ENCODE assay signal across 11 cellular contexts in the genomic region with DNA sequence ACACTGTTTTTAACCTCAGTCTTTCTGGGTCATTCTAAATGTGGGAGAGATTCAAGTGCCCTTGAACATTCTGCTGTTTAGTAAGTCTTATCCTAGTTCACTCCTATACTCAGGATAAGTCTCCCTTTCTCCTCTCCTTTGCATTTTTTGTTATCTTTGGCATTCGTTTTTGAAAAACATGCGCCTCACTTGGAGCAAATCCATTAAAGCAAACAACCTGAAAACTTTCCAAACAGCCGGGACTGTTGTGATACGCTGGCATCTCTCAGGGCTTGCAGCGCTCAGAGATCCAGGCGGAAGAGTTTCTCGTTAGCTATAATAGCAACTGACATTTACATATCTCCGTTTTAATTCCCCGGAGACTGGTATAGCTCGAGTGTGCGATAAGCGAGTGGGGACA.
DNase-seq lines count a peak whose midpoint lies in the region; ATAC-seq lines count a peak whose summit lies in the region.
"Had no signal": no experiment of that assay in that cellular context is flagged by ENCODE, and none has a peak within 500 bp of the region (broad histone marks: within the 10 kb centered on the region; RNA-seq: fewer than 3 reads in every experiment).

No MANE protein-coding gene starts in this region.

- ATAC-seq in GM19351 (IDR thresholded peaks at IDR 0.05; ENCODE audit: unreplicated experiment) (no peak), HG03045 (IDR thresholded peaks at IDR 0.05; ENCODE audit: unreplicated experiment) (no peak)
- ATAC-seq in naive thymus-derived CD8-positive, alpha-beta T cell: no peak

- no peak overlapping the region for H3K27ac Mint-ChIP-seq in naive thymus-derived CD8-positive, alpha-beta T cell

- no peaks in the 10 kb centered on the region for H3K9me3 Mint-ChIP-seq in naive thymus-derived CD8-positive, alpha-beta T cell

- H3K27me3 ChIP-seq in MG63 (no peaks in the 10 kb centered on the region), stomach smooth muscle (ENCODE audit: control insufficient read depth in 1 of 2, insufficient read depth in 2 of 2, low read length in 2 of 2) (no peaks in the 10 kb centered on the region)
- H3K27me3 ChIP-seq: neutrophil had no signal

- no peaks in the 10 kb centered on the region for H3K9me3 ChIP-seq in MG63
- H3K9me3 ChIP-seq in stomach smooth muscle (ENCODE audit: control insufficient read depth in 2 of 2, low read length in 2 of 2): no peaks in the 10 kb centered on the region
- H3K9me3 ChIP-seq: neutrophil had no signal

- H3K36me3 ChIP-seq in MG63 (no peaks in the 10 kb centered on the region), stomach smooth muscle (ENCODE audit: control insufficient read depth in 2 of 2, insufficient read depth in 2 of 2, low read length in 2 of 2) (no peaks in the 10 kb centered on the region)
- H3K36me3 ChIP-seq: neutrophil had no signal

- H3K27me3 Mint-ChIP-seq in naive thymus-derived CD8-positive, alpha-beta T cell: peaks cover 3 to 16% (median 5%) of the 10 kb centered on the region in 5 donors

- peak overlapping the region; percentile 11; the same call in 1 of the 2 replicates for H3K4me3 ChIP-seq in MG63
- H3K4me3 ChIP-seq in stomach smooth muscle (ENCODE audit: low read length in 2 of 2): peak overlapping the region; percentile 40 to 66

- H3K4me3 Mint-ChIP-seq in naive thymus-derived CD8-positive, alpha-beta T cell: no peak overlapping the region

- DNase-seq in MG63 (peak; percentile 3), brain pericyte (ENCODE audit: low read depth, low spot score) (peak; percentile 59), kidney glomerular epithelial cell (lab: John Stamatoyannopoulos, UW) (peak; percentile 2), Kasumi-1 (lab: John Stamatoyannopoulos, UW) (no peak)
- DNase-seq in naive thymus-derived CD8-positive, alpha-beta T cell: no peak
- DNase-seq: activated effector memory CD4-positive, alpha-beta T cell treated with Interleukin-2 at 50 U/mL for 16 hours; stimulated activated CD8-positive, alpha-beta memory T cell treated with anti-CD3 and anti-CD28 coated beads, Interleukin-4, amount 100 ng/mL, for 48 hours had no signal

- POLR2A ChIA-PET in naive thymus-derived CD8-positive, alpha-beta T cell (lab: Charles Lee): no interaction called here

- peaks cover 4% of the 10 kb centered on the region for H3K4me1 ChIP-seq in stomach smooth muscle (ENCODE audit: control insufficient read depth, insufficient read depth, low read length)

- no peaks in the 10 kb centered on the region for H3K36me3 Mint-ChIP-seq in naive thymus-derived CD8-positive, alpha-beta T cell

- H3K4me1 Mint-ChIP-seq in naive thymus-derived CD8-positive, alpha-beta T cell: no peaks in the 10 kb centered on the region

- no peak overlapping the region for H3K27ac ChIP-seq in stomach smooth muscle (ENCODE audit: low read length)
- H3K27ac ChIP-seq: neutrophil had no signal

- peak overlapping the region in 1 of 2 donors; percentile 42 for H3K9ac ChIP-seq in stomach smooth muscle (ENCODE audit: low read length in 2 of 2)

Comparison
In these comparisons a context has a peak if more than half of its experiments do, and no peak if none do; other contexts are left out.
1. DNase-seq: peak in MG63 (single experiment), brain pericyte (single experiment) and kidney glomerular epithelial cell (single experiment); none in Kasumi-1 (0 of 2) and naive thymus-derived CD8-positive, alpha-beta T cell (0 of 10).